8 cellular contexts compared by ENCODE assay signal in the genomic region with DNA sequence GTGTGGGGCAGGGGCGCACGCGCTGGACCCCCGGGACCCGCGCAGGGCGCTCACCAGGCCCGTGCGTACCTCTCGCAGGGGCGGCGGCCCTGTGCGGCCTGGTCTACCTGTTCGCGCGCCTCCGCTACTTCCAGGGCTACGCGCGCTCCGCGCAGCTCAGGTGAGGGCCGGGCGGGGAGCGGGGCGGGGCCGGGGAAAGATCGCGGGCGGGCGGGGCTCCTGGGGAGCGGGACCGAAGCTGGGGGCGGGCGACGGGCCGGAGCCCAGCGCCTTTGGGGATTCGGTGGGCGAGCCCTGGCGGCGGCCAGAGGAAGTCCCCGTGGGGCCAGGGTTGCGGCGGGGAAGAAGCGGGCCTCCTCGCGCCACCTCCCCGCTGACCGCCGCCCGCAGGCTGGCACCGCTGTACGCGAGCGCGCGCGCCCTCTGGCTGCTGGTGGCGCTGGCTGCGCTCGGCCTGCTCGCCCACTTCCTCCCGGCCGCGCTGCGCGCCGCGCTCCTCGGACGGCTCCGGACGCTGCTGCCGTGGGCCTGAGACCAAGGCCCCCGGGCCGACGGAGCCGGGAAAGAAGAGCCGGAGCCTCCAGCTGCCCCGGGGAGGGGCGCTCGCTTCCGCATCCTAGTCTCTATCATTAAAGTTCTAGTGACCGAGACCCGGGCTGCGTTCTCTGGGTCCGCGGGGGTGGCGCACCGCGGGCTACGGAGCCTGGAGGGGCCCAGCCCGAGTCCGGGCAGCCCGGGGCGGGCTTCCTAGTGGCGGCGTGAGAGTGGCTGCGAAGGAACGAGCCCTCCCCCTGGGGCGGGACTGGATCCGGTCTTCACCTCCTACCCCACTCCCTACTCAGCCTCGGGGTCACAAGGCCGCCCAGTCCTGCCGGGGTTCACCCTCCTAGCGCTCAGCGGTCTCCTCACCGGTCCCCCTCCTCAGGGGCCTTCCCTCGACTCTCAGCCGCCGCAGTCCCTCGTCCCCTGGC. TPM values are rescaled to one million over a fixed set of nuclear protein-coding genes. Genes with fewer than 3 reads are reported as not detected.
DNase-seq lines count a peak whose midpoint lies in the region; ATAC-seq and TF ChIP-seq lines count a peak whose summit lies in the region.

No MANE protein-coding gene starts in this region.

- no peaks in the 10 kb centered on the region for H3K9me3 Mint-ChIP-seq in natural killer cell

- TF ChIP-seq CTCF in Panc1 (IDR thresholded peaks at IDR 0.05): peak; percentile 95
- peak; percentile 47 for TF ChIP-seq CTCF in fibroblast of the aortic adventitia (IDR thresholded peaks at IDR 0.05; ENCODE audit: insufficient read depth, low read length)
- peak; percentile 73 for TF ChIP-seq CTCF in natural killer cell (IDR thresholded peaks at IDR 0.05)

- H3K9me3 ChIP-seq in Panc1 (ENCODE audit: control insufficient read depth, insufficient read depth, low read depth, low read length): no peaks in the 10 kb centered on the region
- peaks cover 2% of the 10 kb centered on the region for H3K9me3 ChIP-seq in thymus (ENCODE audit: control insufficient read depth)

- H3K36me3 ChIP-seq in Panc1 (ENCODE audit: control insufficient read depth, insufficient read depth, low read length) (peaks cover 4% of the 10 kb centered on the region), thymus (ENCODE audit: control insufficient read depth, insufficient read depth) (peaks cover 26% of the 10 kb centered on the region)

- CTCF ChIA-PET in Panc1 (lab: Charles Lee): interaction anchor here (0.6 to 0.7 kb wide), 3 partner anchors 11 to 64 kb away, joined by 4 to 10 read pairs (median 4); no protein-coding TSS in a partner anchor

- intact Hi-C loops in Panc1 (cut with micrococcal nuclease; ENCODE audit: unreplicated experiment) (no loop called here), natural killer cell (cut with micrococcal nuclease) (loop anchor here (2.0 kb wide), 2 partner anchors 33 to 99 kb away; no protein-coding TSS in a partner anchor)

- H3K36me3 Mint-ChIP-seq in natural killer cell: no peaks in the 10 kb centered on the region

- DNase-seq in Daoy (ENCODE audit: low read depth) (peak; percentile 92), HT1080 (ENCODE audit: low read depth) (peak; percentile 73), Panc1 (ENCODE audit: low read depth, low spot score) (no peak), fibroblast of the aortic adventitia (ENCODE audit: low read depth) (peak; percentile 70), natural killer cell (peak; percentile 80)
- peak; percentile 51 for DNase-seq in activated T-helper 9 cell treated with anti-CD3 and anti-CD28 coated beads, Interleukin-2, amount 50 U/mL, for 16 hours (ENCODE audit: low read depth)

- H3K27ac Mint-ChIP-seq in natural killer cell: peak overlapping the region; percentile 23 to 56

- peaks cover 22 to 38% of the 10 kb centered on the region in 2 donors for H3K4me1 Mint-ChIP-seq in natural killer cell

- H3K4me1 ChIP-seq in Panc1 (ENCODE audit: control insufficient read depth, insufficient read depth, low read length): peaks cover 9% of the 10 kb centered on the region
- peaks cover 10% of the 10 kb centered on the region for H3K4me1 ChIP-seq in thymus (ENCODE audit: control insufficient read depth, insufficient read depth, low read length)

- H3K27me3 ChIP-seq in Panc1 (ENCODE audit: control insufficient read depth, insufficient read depth, low read length) (no peaks in the 10 kb centered on the region), thymus (ENCODE audit: control insufficient read depth, insufficient read depth) (peaks cover 3% of the 10 kb centered on the region)

- H3K27ac ChIP-seq in Panc1 (ENCODE audit: low read length) (peak overlapping the region; percentile 89), thymus (ENCODE audit: low read depth) (peak overlapping the region; percentile 32)

- ATAC-seq in GM21390 (IDR thresholded peaks at IDR 0.05; ENCODE audit: unreplicated experiment): peak; percentile 79
- peak; percentile 86 for ATAC-seq in Panc1
- peak; percentile 75 to 87 (median 82) for ATAC-seq in natural killer cell

- 5% methylated on average over 113 of the region's 113 CpGs for WGBS in thymus

- H3K27me3 Mint-ChIP-seq in natural killer cell (ENCODE audit: low read depth in 2 of 2): no peaks in the 10 kb centered on the region

- peak overlapping the region; percentile 75 for H3K4me3 Mint-ChIP-seq in natural killer cell

- in situ Hi-C loops in Panc1 (cut with HindIII; ENCODE audit: low pct_unique_long_range_greater_than_20kb, low sequenced_read_pairs): no loop called here

- peak overlapping the region; percentile 55 to 65 for H3K4me3 ChIP-seq in Panc1 (ENCODE audit: low read depth in 2 of 2, low read length in 2 of 2)
- H3K4me3 ChIP-seq in fibroblast of the aortic adventitia (ENCODE audit: low read depth, low read length): peak overlapping the region; percentile 60
- H3K4me3 ChIP-seq in thymus (ENCODE audit: low read length): peak overlapping the region; percentile 67

- POLR2A ChIA-PET in Panc1 (lab: Charles Lee): interaction anchor here (0.6 kb wide), 2 partner anchors 25 to 67 kb away, joined by 3 to 15 read pairs; no protein-coding TSS in a partner anchor

- BruUV-seq in Panc1 (replicated peaks; lab: Mats Ljungman, UMichigan): no TSS peak

RNA-seq across cellular contexts. Expression of a gene that starts 2.4 kb away (rescaled TPM):
- total RNA-seq in Daoy (2014; rRNA removed; shearing (Covaris generic)): not detected in 2 replicates
- total RNA-seq in HT1080 (2014; rRNA removed; shearing (Covaris generic)): 1.2 TPM in 1 of 2 replicates, not detected in the other
- polyA plus RNA-seq in HT1080 (2015; cell fraction: cytosol; rRNA removed): 0.61 TPM in 1 of 2 replicates, not detected in the other
- 0.17 and 1.2 TPM in 2 replicates for polyA plus RNA-seq in HT1080 (2015; cell fraction: nucleus; rRNA removed)
- total RNA-seq in Panc1 (2021; ENCODE audit: unreplicated experiment) (0.69 TPM), fibroblast of the aortic adventitia (ENCODE audit: low replicate concordance) (1.5 and 3.3 TPM in 2 replicates), natural killer cell (1 to 10 TPM; 3.0 to 5.4 (median 3.5) TPM)
- polyA plus RNA-seq in Panc1 (2012; ENCODE audit: insufficient read length): 1.2 TPM
- 2.8 TPM for polyA plus RNA-seq in thymus

RNA-seq across cellular contexts. Expression of a gene that starts 10.5 kb away (rescaled TPM):
- total RNA-seq in Daoy (2014; rRNA removed; shearing (Covaris generic)): 52.9 and 62.7 TPM in 2 replicates
- 185 and 198 TPM in 2 replicates for total RNA-seq in HT1080 (2014; rRNA removed; shearing (Covaris generic))
- 187 and 190 TPM in 2 replicates for polyA plus RNA-seq in HT1080 (2015; cell fraction: cytosol; rRNA removed)
- 164 and 177 TPM in 2 replicates for polyA plus RNA-seq in HT1080 (2015; cell fraction: nucleus; rRNA removed)
- total RNA-seq in Panc1 (2021; ENCODE audit: unreplicated experiment): 406 TPM
- 616 TPM for polyA plus RNA-seq in Panc1 (2012; ENCODE audit: insufficient read length)
- total RNA-seq in fibroblast of the aortic adventitia (ENCODE audit: low replicate concordance): 106 and 141 TPM in 2 replicates
- total RNA-seq in natural killer cell: 100 to 1,000 TPM; 143 to 159 (median 144) TPM
- polyA plus RNA-seq in thymus: 56.7 TPM

RNA-seq across cellular contexts. Expression of a gene that starts 24.6 kb away (rescaled TPM):
- total RNA-seq in Daoy (2014; rRNA removed; shearing (Covaris generic)): 311 and 335 TPM in 2 replicates
- total RNA-seq in HT1080 (2014; rRNA removed; shearing (Covaris generic)): 881 and 984 TPM in 2 replicates
- polyA plus RNA-seq in HT1080 (2015; cell fraction: cytosol; rRNA removed): 185 and 187 TPM in 2 replicates
- polyA plus RNA-seq in HT1080 (2015; cell fraction: nucleus; rRNA removed): 318 and 351 TPM in 2 replicates
- total RNA-seq in Panc1 (2021; ENCODE audit: unreplicated experiment) (985 TPM), fibroblast of the aortic adventitia (ENCODE audit: low replicate concordance) (596 and 1,869 TPM in 2 replicates), natural killer cell (100 to 1,000 TPM; 474 to 707 (median 657) TPM)
- polyA plus RNA-seq in Panc1 (2012; ENCODE audit: insufficient read length): 958 TPM
- 253 TPM for polyA plus RNA-seq in thymus
